Comparison of ENCODE assay signal across 15 cellular contexts in genomic region chrX:13094374-13094773, GRCh38. TPM values are rescaled to one million over a fixed set of nuclear protein-coding genes. Genes with fewer than 3 reads are reported as not detected.
DNase-seq lines count a peak whose midpoint lies in the region; ATAC-seq, FAIRE-seq and TF ChIP-seq lines count a peak whose summit lies in the region.
"Had no signal": no experiment of that assay in that cellular context is flagged by ENCODE, and none has a peak within 500 bp of the region (broad histone marks: within the 10 kb centered on the region; RNA-seq: fewer than 3 reads in every experiment).

No MANE protein-coding gene starts in this region.

- H3K36me3 ChIP-seq in SJCRH30 = no peaks in the 10 kb centered on the region

- peaks cover 79% of the 10 kb centered on the region for H3K4me1 Mint-ChIP-seq in activated CD4-positive, alpha-beta T cell treated with anti-CD3 and anti-CD28 coated beads for 36 hours
- peaks cover 63% of the 10 kb centered on the region for H3K4me1 Mint-ChIP-seq in stimulated activated effector memory CD8-positive, alpha-beta T cell treated with anti-CD3 and anti-CD28 coated beads, Interleukin-12 subunit alpha, Interleukin-12 subunit beta, amount 100 ng/mL, for 72 hours

- intact Hi-C loops in activated CD4-positive, alpha-beta T cell treated with anti-CD3 and anti-CD28 coated beads for 36 hours (cut with DNase I, micrococcal nuclease) = loop anchor here (5.0 to 10.0 kb wide), 9 partner anchors 73 to 933 kb away; partner anchors contain the start of genes GEMIN8 (in 2 of the 2), OFD1 (in 1 of the 2), TCEANC (in 1 of the 2) and TRAPPC2 (in 1 of the 2)

- no peak for DNase-seq in activated CD4-positive, alpha-beta T cell treated with anti-CD3 and anti-CD28 coated beads for 36 hours
- no peak for DNase-seq in activated CD4-positive, alpha-beta T cell treated with anti-CD3 and anti-CD28 coated beads for 1 hour
- DNase-seq in SJCRH30 = peak in 1 of 2 experiments; percentile 8
- DNase-seq in stimulated activated effector memory CD8-positive, alpha-beta T cell treated with anti-CD3 and anti-CD28 coated beads, Interleukin-12 subunit alpha, Interleukin-12 subunit beta, amount 100 ng/mL, for 72 hours (ENCODE audit: low spot score in 2 of 2) = no peak
- no peak for DNase-seq in HEK293T (ENCODE audit: extremely low spot score)
- DNase-seq: ACHN, DMS79, HCEC 1CT, small intestine had no signal

- H3K4me3 ChIP-seq in SJCRH30 = peak overlapping the region; percentile 8

- peak overlapping the region; percentile 95 for H3K27ac Mint-ChIP-seq in activated CD4-positive, alpha-beta T cell treated with anti-CD3 and anti-CD28 coated beads for 36 hours
- H3K27ac Mint-ChIP-seq in stimulated activated effector memory CD8-positive, alpha-beta T cell treated with anti-CD3 and anti-CD28 coated beads, Interleukin-12 subunit alpha, Interleukin-12 subunit beta, amount 100 ng/mL, for 72 hours = peak overlapping the region; percentile 98

- CTCF ChIA-PET in activated CD4-positive, alpha-beta T cell treated with anti-CD3 and anti-CD28 coated beads for 36 hours (lab: Charles Lee) = interaction anchor here (3.2 to 4.0 kb wide), 2 partner anchors 144 to 148 kb away, joined by 11 to 28 read pairs; no protein-coding TSS in a partner anchor
- CTCF ChIA-PET in HEK293T (lab: Yijun Ruan, JAX) = no interaction called here

- POLR2A ChIA-PET in activated CD4-positive, alpha-beta T cell treated with anti-CD3 and anti-CD28 coated beads for 36 hours (lab: Charles Lee) = no interaction called here
- POLR2A ChIA-PET in HEK293T (lab: Yijun Ruan, JAX) = no interaction called here

- peak overlapping the region; percentile 75 for H3K27ac ChIP-seq in SJCRH30

- H3K4me1 ChIP-seq in SJCRH30 = peaks cover 35% of the 10 kb centered on the region

- H3K27me3 Mint-ChIP-seq in activated CD4-positive, alpha-beta T cell treated with anti-CD3 and anti-CD28 coated beads for 36 hours = no peaks in the 10 kb centered on the region

- peak overlapping the region; percentile 66 for H3K4me3 Mint-ChIP-seq in activated CD4-positive, alpha-beta T cell treated with anti-CD3 and anti-CD28 coated beads for 36 hours
- peak overlapping the region; percentile 76 for H3K4me3 Mint-ChIP-seq in stimulated activated effector memory CD8-positive, alpha-beta T cell treated with anti-CD3 and anti-CD28 coated beads, Interleukin-12 subunit alpha, Interleukin-12 subunit beta, amount 100 ng/mL, for 72 hours

- no peak for ATAC-seq in activated CD4-positive, alpha-beta T cell treated with anti-CD3 and anti-CD28 coated beads for 36 hours
- ATAC-seq in stimulated activated effector memory CD8-positive, alpha-beta T cell treated with anti-CD3 and anti-CD28 coated beads, Interleukin-12 subunit alpha, Interleukin-12 subunit beta, amount 100 ng/mL, for 72 hours = no peak
- no peak for ATAC-seq in GM21381 (IDR thresholded peaks at IDR 0.05; ENCODE audit: unreplicated experiment)
- no peak for ATAC-seq in HG03175 (IDR thresholded peaks at IDR 0.05; ENCODE audit: unreplicated experiment)
- ATAC-seq: esophagus mucosa had no signal

- peak; percentile 92 for FAIRE-seq in colon (lab: Jason Lieb, UNC)
- FAIRE-seq: small intestine had no signal

- no peaks in the 10 kb centered on the region for H3K9me3 ChIP-seq in SJCRH30 (replicated peaks)

- H3K9me3 Mint-ChIP-seq in activated CD4-positive, alpha-beta T cell treated with anti-CD3 and anti-CD28 coated beads for 36 hours (ENCODE audit: low read depth) = no peaks in the 10 kb centered on the region
- H3K9me3 Mint-ChIP-seq in stimulated activated effector memory CD8-positive, alpha-beta T cell treated with anti-CD3 and anti-CD28 coated beads, Interleukin-12 subunit alpha, Interleukin-12 subunit beta, amount 100 ng/mL, for 72 hours = no peaks in the 10 kb centered on the region

- no peaks in the 10 kb centered on the region for H3K27me3 ChIP-seq in SJCRH30

- peaks cover 2% of the 10 kb centered on the region for H3K36me3 Mint-ChIP-seq in activated CD4-positive, alpha-beta T cell treated with anti-CD3 and anti-CD28 coated beads for 36 hours (ENCODE audit: low read depth)
- no peaks in the 10 kb centered on the region for H3K36me3 Mint-ChIP-seq in stimulated activated effector memory CD8-positive, alpha-beta T cell treated with anti-CD3 and anti-CD28 coated beads, Interleukin-12 subunit alpha, Interleukin-12 subunit beta, amount 100 ng/mL, for 72 hours

TF ChIP-seq in HEK293T, 16 proteins besides CTCF, POLR2A, EP300 and RAD21:
- no peak for TF ChIP-seq FOXM1 (IDR thresholded peaks at IDR 0.05; ENCODE audit: borderline replicate concordance)
- no peak for TF ChIP-seq FOXK2 (IDR thresholded peaks at IDR 0.05)
- TF ChIP-seq LEF1 (IDR thresholded peaks at IDR 0.05; ENCODE audit: borderline replicate concordance) = no peak
- TF ChIP-seq SUZ12 (IDR thresholded peaks at IDR 0.05) = no peak
- no peak for TF ChIP-seq L3MBTL2 (conservative IDR thresholded peaks at IDR 0.05)
- TF ChIP-seq ZNF384 (IDR thresholded peaks at IDR 0.05) = no peak
- no peak for TF ChIP-seq HDGF (IDR thresholded peaks at IDR 0.05; ENCODE audit: borderline replicate concordance)
- no peak for TF ChIP-seq NFRKB (IDR thresholded peaks at IDR 0.05)

RNA-seq across cellular contexts. Expression of gene FAM9C, which starts 50.0 kb away (rescaled TPM):
- total RNA-seq in activated CD4-positive, alpha-beta T cell treated with anti-CD3 and anti-CD28 coated beads for 36 hours = not detected
- total RNA-seq in SJCRH30 (2014; rRNA removed; shearing (Covaris generic)) = 0.16 and 0.20 TPM in 2 replicates
- total RNA-seq: cardiac septum, esophagus mucosa, liver had no signal
